Comparison of ENCODE assay signal across 23 cellular contexts in genomic region chr6:168603234-168603633, GRCh38.
"Had no signal": no experiment of that assay in that cellular context is flagged by ENCODE, and none has a peak within 500 bp of the region (broad histone marks: within the 10 kb centered on the region; RNA-seq: fewer than 3 reads in every experiment).

No MANE protein-coding gene starts in this region.

- H3K9me3 ChIP-seq: ascending aorta, body of pancreas, MG63, SJCRH30 had no signal

- H3K4me3 Mint-ChIP-seq: activated CD8-positive, alpha-beta T cell treated with anti-CD3 and anti-CD28 coated beads, Interleukin-2, amount 10 ng/mL, durations not matched to agents 7 days and 5 days; activated naive CD4-positive, alpha-beta T cell treated with anti-CD3 and anti-CD28 coated beads, Interleukin-2, amount 50 U/mL, for 24 hours; central memory CD8-positive, alpha-beta T cell; T-helper 17 cell; WTC11 had no signal

- H3K9me3 Mint-ChIP-seq: activated naive CD4-positive, alpha-beta T cell treated with anti-CD3 and anti-CD28 coated beads, Interleukin-2, amount 50 U/mL, for 24 hours; central memory CD8-positive, alpha-beta T cell had no signal

- DNase-seq: activated CD4-positive, alpha-beta T cell treated with anti-CD3 and anti-CD28 coated beads for 48 hours; activated CD4-positive, alpha-beta T cell treated with anti-CD3 and anti-CD28 coated beads, Interleukin-2, amount 50 U/mL, for 4 hours; activated CD4-positive, CD25-positive, alpha-beta regulatory T cell treated with anti-CD3 and anti-CD28 coated beads, Interleukin-2, amount 50 U/mL, for 72 hours; activated CD8-positive, alpha-beta memory T cell treated with anti-CD3 and anti-CD28 coated beads, Interleukin-2, amount 50 U/mL, for 48 hours; activated CD8-positive, alpha-beta T cell treated with anti-CD3 and anti-CD28 coated beads, Interleukin-2, amount 10 ng/mL, durations not matched to agents 7 days and 5 days; activated T-cell treated with anti-CD3 and anti-CD28 coated beads, Interleukin-2, amount 50 U/mL, for 1 hour; body of pancreas; MG63; NCI-H1105 treated with DMSO at 0.1 percent for 48 hours; NCI-H1436 treated with DMSO at 0.1 percent for 48 hours; NCI-H187; NCI-H2081; NCI-H510A treated with DMSO at 0.1 percent for 48 hours; NK-92 treated with Interleukin-12 subunit alpha and Interleukin-12 subunit beta, amount 100 ng/mL, for 24 hours; OCI-M1; RPMI8226; SJCRH30; T-helper 17 cell; T-helper 9 cell had no signal

- H3K36me3 Mint-ChIP-seq: activated naive CD4-positive, alpha-beta T cell treated with anti-CD3 and anti-CD28 coated beads, Interleukin-2, amount 50 U/mL, for 24 hours; WTC11 had no signal

- H3K27me3 ChIP-seq: ascending aorta, body of pancreas, MG63 had no signal

- H3K36me3 ChIP-seq: MG63, SJCRH30 had no signal

- H3K27me3 Mint-ChIP-seq: activated naive CD4-positive, alpha-beta T cell treated with anti-CD3 and anti-CD28 coated beads, Interleukin-2, amount 50 U/mL, for 24 hours had no signal

- H3K4me3 ChIP-seq: ascending aorta, body of pancreas, MG63, SJCRH30 had no signal

- H3K27ac ChIP-seq: ascending aorta, body of pancreas, SJCRH30 had no signal

- H3K27ac Mint-ChIP-seq: activated CD8-positive, alpha-beta T cell treated with anti-CD3 and anti-CD28 coated beads, Interleukin-2, amount 10 ng/mL, durations not matched to agents 7 days and 5 days; activated naive CD4-positive, alpha-beta T cell treated with anti-CD3 and anti-CD28 coated beads, Interleukin-2, amount 50 U/mL, for 24 hours; T-helper 17 cell had no signal

- H3K4me1 ChIP-seq: body of pancreas, SJCRH30 had no signal

- H3K4me1 Mint-ChIP-seq: activated naive CD4-positive, alpha-beta T cell treated with anti-CD3 and anti-CD28 coated beads, Interleukin-2, amount 50 U/mL, for 24 hours; central memory CD8-positive, alpha-beta T cell; T-helper 17 cell had no signal
